ENCODE assay signal across 1 cellular context in genomic region chr1:184020855-184021254, GRCh38.
TF ChIP-seq lines count a peak whose summit lies in the region.

No MANE protein-coding gene starts in this region.

TF ChIP-seq in K562, 482 proteins besides CTCF, POLR2A, EP300 and RAD21:
- TF ChIP-seq TFE3 (CRISPR knock-in tag; IDR thresholded peaks at IDR 0.05): peak; percentile 82
- no peak for TF ChIP-seq KLF1 (tag; IDR thresholded peaks at IDR 0.05)
